ENCODE assay signal across 11 cellular contexts in genomic region chr4:71188951-71189350, GRCh38.
DNase-seq lines count a peak whose midpoint lies in the region; ATAC-seq, FAIRE-seq and TF ChIP-seq lines count a peak whose summit lies in the region.
"Had no signal": no experiment of that assay in that cellular context is flagged by ENCODE, and none has a peak within 500 bp of the region (broad histone marks: within the 10 kb centered on the region; RNA-seq: fewer than 3 reads in every experiment).

No MANE protein-coding gene starts in this region.

- H3K9me3 ChIP-seq in tibial nerve: no peaks in the 10 kb centered on the region

- peaks cover 26% of the 10 kb centered on the region for H3K4me1 Mint-ChIP-seq in activated T-cell treated with anti-CD3 and anti-CD28 coated beads, Interleukin-2, amount 50 U/mL, for 72 hours (ENCODE audit: low read depth)
- H3K4me1 Mint-ChIP-seq in activated T-helper 2 cell treated with anti-CD3 and anti-CD28 coated beads, Interferon-gamma antibody, Interleukin-2, Interleukin-4, amounts not matched to agents 10 μg/mL and 5 μg/mL and 100 μg/mL, durations not matched to agents 14 hours and 24 hours and 36 hours (ENCODE audit: low read depth): peaks cover 22% of the 10 kb centered on the region
- peaks cover 35% of the 10 kb centered on the region for H3K4me1 Mint-ChIP-seq in mesothelial cell of epicardium

- TF ChIP-seq CTCF in mesothelial cell of epicardium (IDR thresholded peaks at IDR 0.05; ENCODE audit: unreplicated experiment) (no peak), tibial nerve (IDR thresholded peaks at IDR 0.05) (no peak)

- H3K27ac Mint-ChIP-seq in activated T-cell treated with anti-CD3 and anti-CD28 coated beads, Interleukin-2, amount 50 U/mL, for 72 hours: peak overlapping the region; percentile 92
- no peak overlapping the region for H3K27ac Mint-ChIP-seq in activated T-helper 2 cell treated with anti-CD3 and anti-CD28 coated beads, Interferon-gamma antibody, Interleukin-2, Interleukin-4, amounts not matched to agents 10 μg/mL and 5 μg/mL and 100 μg/mL, durations not matched to agents 14 hours and 24 hours and 36 hours
- H3K27ac Mint-ChIP-seq in mesothelial cell of epicardium: no peak overlapping the region

- no peak for DNase-seq in activated T-cell treated with anti-CD3 and anti-CD28 coated beads, Interleukin-2, amount 50 U/mL, for 72 hours
- DNase-seq in activated T-cell treated with anti-CD3 and anti-CD28 coated beads, Interleukin-2, amount 50 U/mL, for 48 hours: no peak
- DNase-seq in activated T-helper 2 cell treated with anti-CD3 and anti-CD28 coated beads, Interferon-gamma antibody, Interleukin-2, Interleukin-4, amounts not matched to agents 10 μg/mL and 5 μg/mL and 100 μg/mL, durations not matched to agents 14 hours and 24 hours and 36 hours (ENCODE audit: low spot score): no peak
- DNase-seq in mesothelial cell of epicardium (ENCODE audit: low spot score in 2 of 2, unreplicated experiment in 2 of 2): no peak
- no peak for DNase-seq in tibial nerve (ENCODE audit: low spot score in 2 of 2)
- no peak for DNase-seq in ACHN
- no peak for DNase-seq in RCC 7860 (ENCODE audit: low spot score)
- DNase-seq: erythroblast, NCI-H1436 treated with DMSO at 0.1 percent for 48 hours had no signal

- ATAC-seq in activated T-cell treated with anti-CD3 and anti-CD28 coated beads, Interleukin-2, amount 50 U/mL, for 72 hours (replicated peaks in 1 of 2): no peak
- no peak for ATAC-seq in HG03354 (IDR thresholded peaks at IDR 0.05; ENCODE audit: poor library complexity, severe bottlenecking, unreplicated experiment)

- H3K4me1 ChIP-seq in tibial nerve: peaks cover 0 to 36% (median 9%) of the 10 kb centered on the region in 4 donors

- in situ Hi-C loops in ACHN (cut with HindIII; ENCODE audit: low pct_ligation_motif_present, low pct_unique_long_range_greater_than_20kb, low sequenced_read_pairs): no loop called here

- H3K4me3 ChIP-seq in tibial nerve: peak overlapping the region in 3 of 4 donors; percentile 58 to 83 (median 71)

- H3K36me3 ChIP-seq in tibial nerve: no peaks in the 10 kb centered on the region
- H3K36me3 ChIP-seq: brain microvascular endothelial cell had no signal

- no peak for FAIRE-seq in RCC 7860 (lab: Jason Lieb, UNC)

- H3K9me3 Mint-ChIP-seq in activated T-cell treated with anti-CD3 and anti-CD28 coated beads, Interleukin-2, amount 50 U/mL, for 72 hours: no peaks in the 10 kb centered on the region
- no peaks in the 10 kb centered on the region for H3K9me3 Mint-ChIP-seq in activated T-helper 2 cell treated with anti-CD3 and anti-CD28 coated beads, Interferon-gamma antibody, Interleukin-2, Interleukin-4, amounts not matched to agents 10 μg/mL and 5 μg/mL and 100 μg/mL, durations not matched to agents 14 hours and 24 hours and 36 hours
- H3K9me3 Mint-ChIP-seq in mesothelial cell of epicardium: no peaks in the 10 kb centered on the region

- WGBS in tibial nerve, 2 donors: 79 to 84% methylated on average over 1 of the region's 1 CpG

- peak overlapping the region; percentile 79 to 82 for H3K4me3 Mint-ChIP-seq in activated T-cell treated with anti-CD3 and anti-CD28 coated beads, Interleukin-2, amount 50 U/mL, for 72 hours
- H3K4me3 Mint-ChIP-seq in activated T-helper 2 cell treated with anti-CD3 and anti-CD28 coated beads, Interferon-gamma antibody, Interleukin-2, Interleukin-4, amounts not matched to agents 10 μg/mL and 5 μg/mL and 100 μg/mL, durations not matched to agents 14 hours and 24 hours and 36 hours (ENCODE audit: low read depth): peak overlapping the region; percentile 74
- H3K4me3 Mint-ChIP-seq in mesothelial cell of epicardium: peak overlapping the region; percentile 78

- intact Hi-C loops in activated T-helper 2 cell treated with anti-CD3 and anti-CD28 coated beads, Interferon-gamma antibody, Interleukin-2, Interleukin-4, amounts not matched to agents 10 μg/mL and 5 μg/mL and 100 μg/mL, durations not matched to agents 14 hours and 24 hours and 36 hours (cut with micrococcal nuclease): loop anchor here (10.0 kb wide), 3 partner anchors 194 to 534 kb away; partner anchors contain the start of gene DCK

- TF ChIP-seq EP300 in tibial nerve (IDR thresholded peaks at IDR 0.05): no peak

- peaks cover 56% of the 10 kb centered on the region for H3K27me3 Mint-ChIP-seq in activated T-cell treated with anti-CD3 and anti-CD28 coated beads, Interleukin-2, amount 50 U/mL, for 72 hours (ENCODE audit: low read depth)
- peaks cover 74% of the 10 kb centered on the region for H3K27me3 Mint-ChIP-seq in activated T-helper 2 cell treated with anti-CD3 and anti-CD28 coated beads, Interferon-gamma antibody, Interleukin-2, Interleukin-4, amounts not matched to agents 10 μg/mL and 5 μg/mL and 100 μg/mL, durations not matched to agents 14 hours and 24 hours and 36 hours (ENCODE audit: low read depth)
- peaks cover 8% of the 10 kb centered on the region for H3K27me3 Mint-ChIP-seq in mesothelial cell of epicardium (ENCODE audit: low read depth)

- peak overlapping the region in 3 of 4 donors; percentile 21 to 86 (median 62) for H3K27ac ChIP-seq in tibial nerve

- peaks cover 0 to 4% of the 10 kb centered on the region in 2 donors for H3K36me3 Mint-ChIP-seq in activated T-cell treated with anti-CD3 and anti-CD28 coated beads, Interleukin-2, amount 50 U/mL, for 72 hours (ENCODE audit: insufficient read depth in 2 of 2)
- H3K36me3 Mint-ChIP-seq in activated T-helper 2 cell treated with anti-CD3 and anti-CD28 coated beads, Interferon-gamma antibody, Interleukin-2, Interleukin-4, amounts not matched to agents 10 μg/mL and 5 μg/mL and 100 μg/mL, durations not matched to agents 14 hours and 24 hours and 36 hours (ENCODE audit: low read depth): no peaks in the 10 kb centered on the region
- H3K36me3 Mint-ChIP-seq in mesothelial cell of epicardium: peaks cover 3% of the 10 kb centered on the region

- no peak for TF ChIP-seq POLR2A in tibial nerve (IDR thresholded peaks at IDR 0.05)

- peaks cover 0 to 4% of the 10 kb centered on the region in 2 donors for H3K27me3 ChIP-seq in tibial nerve
- H3K27me3 ChIP-seq: brain microvascular endothelial cell had no signal
